18 cellular contexts compared by ENCODE assay signal in genomic region chr5:56632199-56632598, GRCh38.
DNase-seq lines count a peak whose midpoint lies in the region; ATAC-seq and TF ChIP-seq lines count a peak whose summit lies in the region.
"Had no signal": no experiment of that assay in that cellular context is flagged by ENCODE, and none has a peak within 500 bp of the region (broad histone marks: within the 10 kb centered on the region; RNA-seq: fewer than 3 reads in every experiment).

No MANE protein-coding gene starts in this region.

- BruUV-seq in Caco-2 (replicated peaks; lab: Mats Ljungman, UMichigan): no TSS peak
- no TSS peak for BruUV-seq in PC-9 (replicated peaks; lab: Mats Ljungman, UMichigan)

- H3K4me3 ChIP-seq in Caco-2 (ENCODE audit: low read depth, low read length) (no peak overlapping the region), HL-60 (replicated peaks; ENCODE audit: insufficient read depth, low read length) (no peak overlapping the region), PC-9 (no peak overlapping the region), mesendoderm (ENCODE audit: low read length) (no peak overlapping the region)

- H3K56ac ChIP-seq in mesendoderm (ENCODE audit: low read length): no peak overlapping the region

- H4K20me1 ChIP-seq in PC-9 (ENCODE audit: insufficient read depth): no peaks in the 10 kb centered on the region

- no peaks in the 10 kb centered on the region for H3K9me2 ChIP-seq in PC-9 (ENCODE audit: insufficient read depth)

- no peak overlapping the region for H2BK5ac ChIP-seq in mesendoderm (ENCODE audit: low read length)

- H3K4me3 Mint-ChIP-seq in Caco-2 (ENCODE audit: unreplicated experiment): no peak overlapping the region
- H3K4me3 Mint-ChIP-seq: CD4-positive, alpha-beta memory T cell; T-helper 1 cell treated with Interleukin-12 subunit alpha and Interleukin-12 subunit beta and Interleukin-4 antibody, amounts not matched to agents 30 μg/mL and 1 μg/mL, for 36 hours had no signal

- peaks cover 40% of the 10 kb centered on the region for H3K9me3 Mint-ChIP-seq in Caco-2 (ENCODE audit: unreplicated experiment)

- peaks cover 32% of the 10 kb centered on the region for H3K4me1 Mint-ChIP-seq in Caco-2 (ENCODE audit: low read depth, unreplicated experiment)

- peak overlapping the region; percentile 21; the same call in 1 of the 2 replicates for H3K27ac ChIP-seq in HL-60 (replicated peaks)
- H3K27ac ChIP-seq in PC-9: peak overlapping the region; percentile 32; the same call in 1 of the 2 replicates
- no peak overlapping the region for H3K27ac ChIP-seq in mesendoderm (ENCODE audit: low read depth, low read length)

- H3K4ac ChIP-seq in mesendoderm (ENCODE audit: low read depth, low read length): no peak overlapping the region

- no peaks in the 10 kb centered on the region for H3K36me3 ChIP-seq in Caco-2 (ENCODE audit: control insufficient read depth, insufficient read depth, low read length)
- no peaks in the 10 kb centered on the region for H3K36me3 ChIP-seq in PC-9 (ENCODE audit: low read depth)
- no peaks in the 10 kb centered on the region for H3K36me3 ChIP-seq in mesendoderm (ENCODE audit: control insufficient read depth, insufficient read depth, low read length)
- H3K36me3 ChIP-seq: BE2C had no signal

- CTCF ChIA-PET in Caco-2 (lab: Charles Lee): interaction anchor here (1.0 kb wide), 1 partner anchor 82 kb away, joined by 3 read pairs; no protein-coding TSS in a partner anchor
- CTCF ChIA-PET in PC-9 (lab: Charles Lee): no interaction called here

- DNase-seq in Caco-2: no peak
- DNase-seq in HL-60 (ENCODE audit: low read depth in 1 of 2, low spot score in 1 of 2): no peak
- DNase-seq in PC-9: peak in 1 of 2 experiments; percentile 62
- DNase-seq in mesendoderm: no peak
- DNase-seq in NCI-H187 (lab: John Stamatoyannopoulos, UW): no peak
- no peak for DNase-seq in NCI-H1092 treated with DMSO at 0.1 percent for 48 hours (lab: John Stamatoyannopoulos, UW)
- DNase-seq: BE2C; CD4-positive, alpha-beta memory T cell; H7; NCI-H187 treated with DMSO at 0.1 percent for 48 hours; NCI-H2227 treated with DMSO at 0.1 percent for 48 hours; NCI-H526 treated with DMSO at 0.1 percent for 48 hours had no signal

- H3K23ac ChIP-seq in mesendoderm (ENCODE audit: low read length): no peak overlapping the region

- no peak overlapping the region for H4K5ac ChIP-seq in mesendoderm (ENCODE audit: low read length)

- H2BK15ac ChIP-seq in mesendoderm (replicated peaks; ENCODE audit: low read depth): peak overlapping the region; percentile 74

- no CpG with 5 or more reads among the region's 2 CpGs for WGBS in mesendoderm (ENCODE audit: extremely low coverage, insufficient coverage, low lambda C conversion rate)

- peaks cover 35% of the 10 kb centered on the region for H3K4me1 ChIP-seq in Caco-2
- H3K4me1 ChIP-seq in PC-9 (replicated peaks; ENCODE audit: insufficient read depth): peaks cover 26% of the 10 kb centered on the region
- H3K4me1 ChIP-seq in mesendoderm (ENCODE audit: control insufficient read depth, low read depth, low read length): peaks cover 4% of the 10 kb centered on the region

- H3K27ac Mint-ChIP-seq in Caco-2 (ENCODE audit: unreplicated experiment): peak overlapping the region; percentile 71
- H3K27ac Mint-ChIP-seq: IgD-negative memory B cell; T-helper 1 cell treated with Interleukin-12 subunit alpha and Interleukin-12 subunit beta and Interleukin-4 antibody, amounts not matched to agents 30 μg/mL and 1 μg/mL, for 36 hours had no signal

- no peak overlapping the region for H2BK120ac ChIP-seq in mesendoderm (ENCODE audit: low read depth, low read length)

- no peak overlapping the region for H3K9ac ChIP-seq in mesendoderm (ENCODE audit: low read length)

- intact Hi-C loops in Caco-2 (cut with micrococcal nuclease; ENCODE audit: unreplicated experiment) (no loop called here), PC-9 (cut with micrococcal nuclease; ENCODE audit: unreplicated experiment) (loop anchor here (10.0 kb wide), 2 partner anchors 187 to 277 kb away; no protein-coding TSS in a partner anchor)

- no peak overlapping the region for H3K18ac ChIP-seq in mesendoderm (ENCODE audit: low read length)

- H3K4me2 ChIP-seq in PC-9: peak overlapping the region; percentile 52
- H3K4me2 ChIP-seq in mesendoderm (ENCODE audit: low read length): no peak overlapping the region

- H3K36me3 Mint-ChIP-seq in Caco-2 (ENCODE audit: insufficient read depth, unreplicated experiment): peaks cover 4% of the 10 kb centered on the region

- H4K8ac ChIP-seq in mesendoderm (ENCODE audit: low read depth, low read length): no peak overlapping the region

- ATAC-seq in GM21576 (IDR thresholded peaks at IDR 0.05; ENCODE audit: unreplicated experiment): no peak
- ATAC-seq: Panc1, Right ventricle myocardium inferior, SK-N-SH treated with all-trans-retinoic acid at 6 μM for 48 hours had no signal

- H3F3A ChIP-seq in PC-9 (ENCODE audit: insufficient read depth, low read depth): peaks cover 15% of the 10 kb centered on the region

- no peaks in the 10 kb centered on the region for H3K79me1 ChIP-seq in mesendoderm (ENCODE audit: low read length)

- no peak overlapping the region for H2AK5ac ChIP-seq in mesendoderm (ENCODE audit: low read length)

- H2AFZ ChIP-seq in PC-9: no peak overlapping the region

- POLR2A ChIA-PET in Caco-2 (lab: Charles Lee): no interaction called here
- POLR2A ChIA-PET in PC-9 (lab: Charles Lee; ENCODE audit: unreplicated experiment): no interaction called here

- TF ChIP-seq CTCF in Caco-2 (IDR thresholded peaks at IDR 0.05; ENCODE audit: insufficient read depth in 1 of 2, low read depth in 1 of 2, low read length in 1 of 2, severe bottlenecking in 1 of 2, unreplicated experiment in 1 of 2): no peak
- no peak for TF ChIP-seq CTCF in HL-60 (IDR thresholded peaks at IDR 0.05; ENCODE audit: insufficient read depth, low read length)
- no peak for TF ChIP-seq CTCF in PC-9 (conservative IDR thresholded peaks at IDR 0.05)

- H3K27me3 ChIP-seq in Caco-2 (replicated peaks; ENCODE audit: control insufficient read depth, insufficient read depth, low read length): no peaks in the 10 kb centered on the region
- no peaks in the 10 kb centered on the region for H3K27me3 ChIP-seq in HL-60 (ENCODE audit: insufficient read depth, poor library complexity, severe bottlenecking)
- no peaks in the 10 kb centered on the region for H3K27me3 ChIP-seq in PC-9 (ENCODE audit: insufficient read depth, low read depth)
- no peaks in the 10 kb centered on the region for H3K27me3 ChIP-seq in mesendoderm (ENCODE audit: insufficient read depth, low read length, poor library complexity)
- H3K27me3 ChIP-seq: BE2C had no signal

- H3K27me3 Mint-ChIP-seq in Caco-2 (ENCODE audit: insufficient read depth, unreplicated experiment): no peaks in the 10 kb centered on the region
- H3K27me3 Mint-ChIP-seq: CD4-positive, alpha-beta memory T cell had no signal

- H3K9me3 ChIP-seq in Caco-2 (peaks cover 38% of the 10 kb centered on the region), PC-9 (ENCODE audit: insufficient read depth, low read depth) (peaks cover 5% of the 10 kb centered on the region)
- H3K9me3 ChIP-seq: BE2C had no signal

- H3K79me2 ChIP-seq in PC-9 (ENCODE audit: low read depth): no peaks in the 10 kb centered on the region
- H3K79me2 ChIP-seq in mesendoderm (ENCODE audit: control insufficient read depth, insufficient read depth, low read length): no peaks in the 10 kb centered on the region
